Comparison of ENCODE assay signal across 23 cellular contexts in the genomic region with DNA sequence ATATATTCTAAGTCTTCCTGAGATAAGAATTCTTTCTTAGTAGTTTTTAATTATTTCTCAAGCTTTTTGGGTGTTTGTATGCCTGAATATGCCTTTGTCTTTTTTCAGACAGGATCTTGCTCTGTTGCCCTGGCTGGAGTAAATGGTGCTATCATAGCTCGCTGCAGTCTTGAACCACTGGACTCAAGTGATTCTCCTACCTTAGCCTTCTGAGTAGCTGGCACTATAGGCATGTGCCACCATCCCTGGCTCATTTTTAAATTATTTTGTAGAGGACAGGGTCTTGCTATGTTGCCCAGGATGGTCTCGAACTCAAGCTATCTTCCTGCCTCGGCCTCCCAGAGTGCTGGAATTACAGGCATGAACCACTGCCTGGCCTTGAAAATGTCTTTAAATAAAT. TPM values are rescaled to one million over a fixed set of nuclear protein-coding genes. Genes with fewer than 3 reads are reported as not detected.
DNase-seq lines count a peak whose midpoint lies in the region; ATAC-seq, FAIRE-seq and TF ChIP-seq lines count a peak whose summit lies in the region.
"Had no signal": no experiment of that assay in that cellular context is flagged by ENCODE, and none has a peak within 500 bp of the region (broad histone marks: within the 10 kb centered on the region; RNA-seq: fewer than 3 reads in every experiment).

No MANE protein-coding gene starts in this region.

- H4K20me1 ChIP-seq in HepG2 (ENCODE audit: insufficient read depth, low read length) (no peaks in the 10 kb centered on the region), H1 (replicated peaks in 1 of 2; ENCODE audit: control insufficient read depth in 1 of 2, insufficient read depth in 2 of 2, low read length in 2 of 2) (no peaks in the 10 kb centered on the region)

- H3K4me3 Mint-ChIP-seq in WTC11: no peak overlapping the region
- H3K4me3 Mint-ChIP-seq: B cell; CD4-positive, alpha-beta T cell; CD8-positive, alpha-beta T cell had no signal

- FAIRE-seq in HepG2 (lab: Jason Lieb, UNC) (no peak), H1 (lab: Jason Lieb, UNC) (no peak)
- FAIRE-seq: D721Med, G401.6, GM12891, GM19239 had no signal

- H4K91ac ChIP-seq in H1 (replicated peaks; ENCODE audit: insufficient read length, low read length): no peak overlapping the region

- H2BK20ac ChIP-seq in H1 (ENCODE audit: low read length): no peak overlapping the region

- DNase-seq in HepG2 (ENCODE audit: low spot score): no peak
- no peak for DNase-seq in right lobe of liver
- no peak for DNase-seq in WTC11 (ENCODE audit: low spot score)
- no peak for DNase-seq in H1 (ENCODE audit: low read depth in 1 of 2, low spot score in 2 of 2)
- DNase-seq in activated naive CD4-positive, alpha-beta T cell treated with anti-CD3 and anti-CD28 coated beads, Interleukin-2, amount 50 U/mL, for 16 hours: no peak
- DNase-seq in activated naive CD4-positive, alpha-beta T cell treated with Interleukin-2 at 50 U/mL for 16 hours: no peak
- DNase-seq: AML-193; Caco-2; Calu3; CD4-positive, alpha-beta T cell; CD8-positive, alpha-beta T cell; DMS79 treated with DMSO at 0.1 percent for 48 hours; GF-D8 had no signal

- H2BK5ac ChIP-seq in H1 (ENCODE audit: low read depth, low read length): no peak overlapping the region

- peaks cover 14% of the 10 kb centered on the region for H3K79me2 ChIP-seq in HepG2 (ENCODE audit: insufficient read depth, low read length)
- peaks cover 0 to 57% of the 10 kb centered on the region in 2 experiments; a peak in 2 of 4 replicates for H3K79me2 ChIP-seq in H1 (ENCODE audit: control insufficient read depth in 1 of 2, insufficient read depth in 2 of 2, low read length in 2 of 2)

- H2BK12ac ChIP-seq in H1 (ENCODE audit: low read depth, low read length): no peak overlapping the region

- H3K79me1 ChIP-seq in H1 (ENCODE audit: low read depth, low read length): no peaks in the 10 kb centered on the region

- CTCF ChIA-PET in HepG2 (lab: Yijun Ruan, JAX; ENCODE audit: low intra/inter-chr PET ratio, low total read pairs) (no interaction called here), WTC11 (lab: Charles Lee) (interaction anchor here (0.6 kb wide), 1 partner anchor 46 kb away, joined by 7 read pairs; no protein-coding TSS in a partner anchor), H1 (lab: Charles Lee; ENCODE audit: partially characterized antibody) (interaction anchor here (0.6 to 1.3 kb wide), 3 partner anchors 10 to 129 kb away, joined by 3 to 5 read pairs (median 4); no protein-coding TSS in a partner anchor)

- no peak overlapping the region for H3K23ac ChIP-seq in H1 (ENCODE audit: insufficient read length)

- H3K9me3 ChIP-seq in HepG2 (ENCODE audit: low read length) (no peaks in the 10 kb centered on the region), right lobe of liver (no peaks in the 10 kb centered on the region), H1 (ENCODE audit: insufficient read depth in 2 of 2, low read depth in 1 of 2, low read length in 1 of 2) (no peaks in the 10 kb centered on the region)
- H3K9me3 ChIP-seq: A549, Caco-2 had no signal

- peaks cover 22% of the 10 kb centered on the region for H3K36me3 Mint-ChIP-seq in WTC11

- H3K4me1 ChIP-seq in HepG2 (ENCODE audit: insufficient read depth, low read length) (no peaks in the 10 kb centered on the region), right lobe of liver (no peaks in the 10 kb centered on the region), H1 (replicated peaks in 1 of 4; ENCODE audit: control insufficient read depth in 3 of 4, insufficient read depth in 4 of 4, low read length in 3 of 4) (no peaks in the 10 kb centered on the region)
- H3K4me1 ChIP-seq: A549; BLaER1 treated with 17β-estradiol and CSF1 and Interleukin-3, amounts not matched to agents 10 nM and 100 nM; Caco-2 had no signal

- H3K4ac ChIP-seq in H1 (replicated peaks; ENCODE audit: insufficient read length, low read depth, low read length): no peak overlapping the region

- H3K4me2 ChIP-seq in HepG2 (ENCODE audit: low read depth, low read length) (no peak overlapping the region), H1 (ENCODE audit: insufficient read depth in 1 of 2, low read depth in 2 of 2, low read length in 2 of 2) (no peak overlapping the region)
- H3K4me2 ChIP-seq: A549; BLaER1 treated with 17β-estradiol and CSF1 and Interleukin-3, amounts not matched to agents 10 nM and 100 nM had no signal

- in situ Hi-C loops in HepG2 (cut with HindIII; ENCODE audit: extremely low pct_ligation_motif_present, low pct_unique_long_range_greater_than_20kb): no loop called here

- no peaks in the 10 kb centered on the region for H3K27me3 Mint-ChIP-seq in WTC11 (ENCODE audit: low read depth)
- H3K27me3 Mint-ChIP-seq: B cell; CD4-positive, alpha-beta T cell had no signal

- H2BK120ac ChIP-seq in H1 (replicated peaks; ENCODE audit: low read depth, low read length): no peak overlapping the region

- intact Hi-C loops in HepG2 (cut with micrococcal nuclease; ENCODE audit: unreplicated experiment): no loop called here
- intact Hi-C loops in right lobe of liver (cut with DNase I): no loop called here

- H3K27ac ChIP-seq in HepG2 (ENCODE audit: extremely low read length, insufficient read depth, low read length) (no peak overlapping the region), right lobe of liver (no peak overlapping the region), H1 (ENCODE audit: low read depth, low read length) (no peak overlapping the region)
- H3K27ac ChIP-seq: 22Rv1; A549; BLaER1 treated with 17β-estradiol and CSF1 and Interleukin-3, amounts not matched to agents 10 nM and 100 nM; C4-2B had no signal

- no peak overlapping the region for H2AK5ac ChIP-seq in H1 (ENCODE audit: low read depth, low read length)

- TF ChIP-seq RAD21 in HepG2 (CRISPR knock-in tag; IDR thresholded peaks at IDR 0.05): no peak
- TF ChIP-seq RAD21 in H1 (IDR thresholded peaks at IDR 0.05 in 1 of 2, conservative IDR thresholded peaks at IDR 0.05 in 1 of 2; ENCODE audit: low read depth in 2 of 2, low read length in 2 of 2): no peak

- BruUV-seq in HepG2 (replicated peaks; lab: Mats Ljungman, UMichigan): no TSS peak

- no peak overlapping the region for H3K27ac Mint-ChIP-seq in WTC11
- H3K27ac Mint-ChIP-seq: B cell; CD4-positive, alpha-beta T cell; CD8-positive, alpha-beta T cell had no signal

- H4K5ac ChIP-seq in H1 (ENCODE audit: insufficient read length, low read depth, low read length): no peak overlapping the region

- TF ChIP-seq CTCF in HepG2 (CRISPR knock-in tag; IDR thresholded peaks at IDR 0.05) (no peak), right lobe of liver (IDR thresholded peaks at IDR 0.05) (no peak), WTC11 (IDR thresholded peaks at IDR 0.05) (no peak), H1 (IDR thresholded peaks at IDR 0.05; ENCODE audit: control extremely low read depth in 1 of 3, insufficient read depth in 1 of 3, low read depth in 1 of 3, low read length in 3 of 3) (no peak)

- H3K9ac ChIP-seq in HepG2 (ENCODE audit: insufficient read depth, low read depth, low read length): no peak overlapping the region
- no peak overlapping the region for H3K9ac ChIP-seq in H1 (replicated peaks in 1 of 4; ENCODE audit: extremely low read depth in 1 of 4, low read depth in 3 of 4, low read length in 3 of 4)
- H3K9ac ChIP-seq: BLaER1 treated with 17β-estradiol and CSF1 and Interleukin-3, amounts not matched to agents 10 nM and 100 nM had no signal

- H3K9me3 Mint-ChIP-seq in WTC11: peaks cover 8% of the 10 kb centered on the region
- H3K9me3 Mint-ChIP-seq: CD4-positive, alpha-beta T cell; CD8-positive, alpha-beta T cell had no signal

- H4K8ac ChIP-seq in H1 (ENCODE audit: extremely low read depth, insufficient read depth, low read length): no peak overlapping the region

- no peak overlapping the region for H3K56ac ChIP-seq in H1 (replicated peaks; ENCODE audit: insufficient read length, low read depth, low read length)

- H3K14ac ChIP-seq in H1 (ENCODE audit: insufficient read length): no peak overlapping the region

- H2BK15ac ChIP-seq in H1 (ENCODE audit: low read length): no peak overlapping the region

- H3K18ac ChIP-seq in H1 (ENCODE audit: extremely low read depth, low read length): no peak overlapping the region

- no peak for TF ChIP-seq EP300 in HepG2 (IDR thresholded peaks at IDR 0.05; ENCODE audit: low read depth in 2 of 2, low read length in 2 of 2)
- no peak for TF ChIP-seq EP300 in HepG2 (CRISPR knock-in tag; IDR thresholded peaks at IDR 0.05; ENCODE audit: borderline replicate concordance)
- no peak for TF ChIP-seq EP300 in H1 (IDR thresholded peaks at IDR 0.05; ENCODE audit: borderline replicate concordance in 1 of 2, low read depth in 2 of 2, low read length in 2 of 2)

- TF ChIP-seq POLR2A in HepG2 (IDR thresholded peaks at IDR 0.05; ENCODE audit: insufficient read depth in 1 of 2, low read depth in 2 of 2, low read length in 2 of 2): no peak
- no peak for TF ChIP-seq POLR2A in right lobe of liver (IDR thresholded peaks at IDR 0.05)
- TF ChIP-seq POLR2A in H1 (IDR thresholded peaks at IDR 0.05; ENCODE audit: control extremely low read depth in 1 of 2, low read depth in 2 of 2, low read length in 2 of 2): no peak

- H3K36me3 ChIP-seq in HepG2 (replicated peaks in 1 of 2; ENCODE audit: control insufficient read depth in 1 of 2, insufficient read depth in 2 of 2, low read length in 2 of 2) (peaks cover 2 to 4% of the 10 kb centered on the region in 2 experiments; a peak in 2 of 5 replicates), right lobe of liver (no peaks in the 10 kb centered on the region), H1 (ENCODE audit: control insufficient read depth in 2 of 4, insufficient read depth in 4 of 4, low read length in 3 of 4) (peaks cover 0 to 4% (median 0%) of the 10 kb centered on the region in 4 experiments; a peak in 2 of 8 replicates)

- WGBS in HepG2 (ENCODE audit: low lambda C conversion rate): 98% methylated on average over 3 of the region's 3 CpGs
- 100% methylated on average over 3 of the region's 3 CpGs for WGBS in right lobe of liver (ENCODE audit: insufficient coverage, low coverage, low lambda C conversion rate, missing lambda C conversion rate)
- 98% methylated on average over 3 of the region's 3 CpGs; no CpG with 5 or more reads in 1 of the 2 experiments for WGBS in H1 (ENCODE audit: extremely low coverage in 1 of 2, insufficient coverage in 1 of 2, insufficient read length in 1 of 2, insufficient replicate concordance in 2 of 2, low coverage in 1 of 2, low lambda C conversion rate in 2 of 2, missing lambda C conversion rate in 1 of 2), 2 experiments

- ATAC-seq in HepG2: no peak
- ATAC-seq in right lobe of liver: no peak
- no peak for ATAC-seq in WTC11
- no peak for ATAC-seq in HG03354 (IDR thresholded peaks at IDR 0.05; ENCODE audit: poor library complexity, severe bottlenecking, unreplicated experiment)
- ATAC-seq: A549; CD8-positive, alpha-beta T cell had no signal

- H3K27me3 ChIP-seq in HepG2 (ENCODE audit: control insufficient read depth in 1 of 2, insufficient read depth in 2 of 2, low read length in 2 of 2) (no peaks in the 10 kb centered on the region), right lobe of liver (no peaks in the 10 kb centered on the region), H1 (replicated peaks in 1 of 4; ENCODE audit: control insufficient read depth in 3 of 4, extremely low read depth in 1 of 4, insufficient read depth in 3 of 4, low read length in 3 of 4) (no peaks in the 10 kb centered on the region)
- H3K27me3 ChIP-seq: BLaER1 treated with 17β-estradiol and CSF1 and Interleukin-3, amounts not matched to agents 10 nM and 100 nM had no signal

- no peaks in the 10 kb centered on the region for H3K23me2 ChIP-seq in H1 (ENCODE audit: low read depth, low read length)

- POLR2A ChIA-PET in HepG2 (lab: Yijun Ruan, JAX): no interaction called here
- POLR2A ChIA-PET in WTC11 (lab: Charles Lee): interaction anchor here (1.7 kb wide), 1 partner anchor 10 kb away, joined by 5 read pairs; no protein-coding TSS in a partner anchor
- POLR2A ChIA-PET in H1 (lab: Charles Lee; ENCODE audit: partially characterized antibody): no interaction called here

- H2AFZ ChIP-seq in HepG2 (ENCODE audit: low read length): no peak overlapping the region
- H2AFZ ChIP-seq in H1 (ENCODE audit: low read length): no peak overlapping the region

- H3K4me3 ChIP-seq in HepG2 (replicated peaks in 1 of 3; ENCODE audit: insufficient read depth in 1 of 3, low read depth in 2 of 3, low read length in 3 of 3) (no peak overlapping the region), right lobe of liver (no peak overlapping the region), H1 (ENCODE audit: extremely low read depth in 1 of 4, insufficient read depth in 2 of 4, low read depth in 3 of 4, low read length in 4 of 4) (no peak overlapping the region)
- H3K4me3 ChIP-seq: A549; BLaER1 treated with 17β-estradiol and CSF1 and Interleukin-3, amounts not matched to agents 10 nM and 100 nM had no signal

- H3K4me1 Mint-ChIP-seq in WTC11: peaks cover 12% of the 10 kb centered on the region

RNA-seq across cellular contexts. Expression of gene MAP2K4, which starts 41.6 kb away (rescaled TPM):
- total RNA-seq in HepG2 (2016; rRNA removed; fragmentation: Illumina TruSeq; extraction: Trizol): 35.6 and 53.7 TPM in 2 replicates
- 147 and 173 TPM in 2 replicates for total RNA-seq in HepG2 (2016; cell fraction: cytosol; rRNA removed; fragmentation: Illumina TruSeq; extraction: Trizol; ENCODE audit: low read depth)
- 35.5 and 51.0 TPM in 2 replicates for total RNA-seq in HepG2 (2016; cell fraction: insoluble cytoplasmic fraction; rRNA removed; fragmentation: Illumina TruSeq; extraction: Trizol)
- total RNA-seq in HepG2 (2016; cell fraction: membrane; rRNA removed; fragmentation: Illumina TruSeq; extraction: Trizol): 57.5 and 61.4 TPM in 2 replicates
- total RNA-seq in HepG2 (2016; cell fraction: nucleus; rRNA removed; fragmentation: Illumina TruSeq; extraction: Trizol): 26.1 and 28.8 TPM in 2 replicates
- polyA plus RNA-seq in HepG2 (2011; rRNA removed): 18.0 and 21.5 TPM in 2 replicates
- polyA plus RNA-seq in HepG2 (2011; cell fraction: cytosol; rRNA removed): 10.5 and 17.3 TPM in 2 replicates
- polyA plus RNA-seq in HepG2 (2011; cell fraction: nucleus; rRNA removed): 7.9 and 9.3 TPM in 2 replicates
- 20.3 and 22.8 TPM in 2 replicates for polyA plus RNA-seq in HepG2 (2012)
- 12.0 and 12.2 TPM in 2 replicates for polyA plus RNA-seq in HepG2 (2016; cell fraction: cytosol; fragmentation: Illumina TruSeq; extraction: Trizol; ENCODE audit: low read depth)
- 43.6 and 47.5 TPM in 2 replicates for polyA plus RNA-seq in HepG2 (2016; cell fraction: insoluble cytoplasmic fraction; fragmentation: Illumina TruSeq; extraction: Trizol; ENCODE audit: low read depth)
- 25.8 and 28.1 TPM in 2 replicates for polyA plus RNA-seq in HepG2 (2016; cell fraction: membrane; fragmentation: Illumina TruSeq; extraction: Trizol; ENCODE audit: low read depth)
- 23.8 and 24.0 TPM in 2 replicates for polyA plus RNA-seq in HepG2 (2016; cell fraction: nucleus; fragmentation: Illumina TruSeq; extraction: Trizol; ENCODE audit: insufficient read depth, low read depth)
- 12.4 and 19.3 TPM in 2 replicates for polyA minus RNA-seq in HepG2 (2011; rRNA and poly(A)+ RNA removed; ENCODE audit: low replicate concordance)
- 21.5 and 27.7 TPM in 2 replicates for polyA minus RNA-seq in HepG2 (2011; cell fraction: cytosol; rRNA and poly(A)+ RNA removed)
- 34.8 and 42.8 TPM in 2 replicates for polyA minus RNA-seq in HepG2 (2011; cell fraction: nucleus; rRNA and poly(A)+ RNA removed)
- 10 to 100 TPM; 14.9 to 23.7 (median 18.7) TPM for total RNA-seq in right lobe of liver
- 24.4 to 29.0 TPM (median 24.8 TPM) in 3 replicates for total RNA-seq in WTC11 (2021)
- total RNA-seq in H1 (2021; fragmentation: NEBNext Ultra II Directional; extraction: Animal tissue kit (Norgen Biotek cat#: 25700)): 37.3 and 39.1 TPM in 2 replicates
- polyA plus RNA-seq in H1 (2011; rRNA removed): 6.7 and 14.2 TPM in 2 replicates
- 14.1 TPM for polyA plus RNA-seq in H1 (2011; cell fraction: cytosol; rRNA removed)
- 7.9 TPM for polyA plus RNA-seq in H1 (2011; cell fraction: nucleus; rRNA removed)
- 13.7 to 22.6 TPM (median 16.6 TPM) in 4 replicates for polyA plus RNA-seq in H1 (2012, experiment 1 of 2)
- polyA plus RNA-seq in H1 (2012, experiment 2 of 2): 1.6 TPM
- 16.6 TPM for polyA plus RNA-seq in H1 (2013, experiment 1 of 2)
- 17.9 TPM for polyA plus RNA-seq in H1 (2013, experiment 2 of 2)
- polyA minus RNA-seq in H1 (2011; rRNA and poly(A)+ RNA removed): 26.5 and 38.3 TPM in 2 replicates
- polyA minus RNA-seq in H1 (2011; cell fraction: cytosol; rRNA and poly(A)+ RNA removed): 12.8 TPM
- 26.2 TPM for polyA minus RNA-seq in H1 (2011; cell fraction: nucleus; rRNA and poly(A)+ RNA removed)

Comparison
In these comparisons a context has a peak if more than half of its experiments do, and no peak if none do; other contexts are left out.
1. Of the 50 proteins assayed by ChIP-seq in both HepG2 and WTC11: peak only in HepG2: none; only in WTC11: none; in both: ZNF121; in neither: 49.